ENCODE assay signal across 1 cellular context in genomic region chr7:1663857-1664651, GRCh38.
A peak's percentile ranks its signal among the peaks of the same experiment; 100 is the strongest.
TF ChIP-seq lines count a peak whose summit lies in the region.

No MANE protein-coding gene starts in this region.

TF ChIP-seq in H1, 55 proteins besides CTCF, POLR2A, EP300 and RAD21 (continued from another document):
- TF ChIP-seq GABPA (IDR thresholded peaks at IDR 0.05; ENCODE audit: borderline replicate concordance, insufficient read depth, low read length) (no peak), SUZ12 (IDR thresholded peaks at IDR 0.05; ENCODE audit: low read length) (peak; percentile 33; the same call in 1 of the 2 replicates), EZH2 (IDR thresholded peaks at IDR 0.05; ENCODE audit: low read depth, low read length, severe bottlenecking) (peak; percentile 31)
